17 cellular contexts compared by ENCODE assay signal in the genomic region with DNA sequence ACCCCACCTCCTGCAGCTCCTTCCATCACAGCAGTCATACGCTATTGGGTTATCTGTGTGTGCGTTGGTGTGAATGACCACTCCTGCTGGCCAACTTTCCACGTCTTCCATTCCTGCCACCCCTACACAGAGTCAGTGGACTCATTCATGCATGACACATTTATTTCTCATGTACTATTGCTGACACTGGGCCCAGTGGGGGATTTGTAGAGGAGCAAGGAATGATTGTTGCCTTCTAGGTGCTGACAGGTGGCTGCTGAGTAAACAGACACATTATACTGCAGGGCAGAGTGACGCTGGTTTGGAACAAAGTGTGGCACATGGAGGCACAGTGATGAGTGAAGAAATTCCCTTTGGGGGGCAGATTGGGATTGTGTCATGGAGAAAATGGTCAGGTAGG.
DNase-seq lines count a peak whose midpoint lies in the region; FAIRE-seq and TF ChIP-seq lines count a peak whose summit lies in the region.
"Had no signal": no experiment of that assay in that cellular context is flagged by ENCODE, and none has a peak within 500 bp of the region (broad histone marks: within the 10 kb centered on the region; RNA-seq: fewer than 3 reads in every experiment).

No MANE protein-coding gene starts in this region.

- TF ChIP-seq EP300 in Ishikawa (IDR thresholded peaks at IDR 0.05; ENCODE audit: borderline replicate concordance) = peak; percentile 53; the same call in 1 of the 2 replicates

- no peak for FAIRE-seq in small intestine (lab: Jason Lieb, UNC)
- FAIRE-seq: colon, endometrium, GM12891 had no signal

- no peaks in the 10 kb centered on the region for H3K36me3 ChIP-seq in small intestine (ENCODE audit: control insufficient read depth in 2 of 2, insufficient read depth in 2 of 2, low read length in 2 of 2)
- H3K36me3 ChIP-seq: neural progenitor cell had no signal

- no peak overlapping the region for H3K27ac ChIP-seq in small intestine (ENCODE audit: low read depth in 1 of 2, low read length in 1 of 2)
- H3K27ac ChIP-seq: neural progenitor cell had no signal

- H3K4me3 ChIP-seq in small intestine (ENCODE audit: low read depth in 1 of 2, low read length in 2 of 2) = no peak overlapping the region
- H3K4me3 ChIP-seq: neural progenitor cell had no signal

- no peaks in the 10 kb centered on the region for H3K27me3 ChIP-seq in small intestine (ENCODE audit: control insufficient read depth in 2 of 2, insufficient read depth in 2 of 2, low read length in 2 of 2)
- H3K27me3 ChIP-seq: neural progenitor cell had no signal

- H3K4me1 ChIP-seq in small intestine (ENCODE audit: control insufficient read depth in 2 of 2, insufficient read depth in 1 of 2, low read depth in 1 of 2, low read length in 1 of 2) = peaks cover 0 to 5% of the 10 kb centered on the region in 2 donors

- no peaks in the 10 kb centered on the region for H3K9me3 ChIP-seq in small intestine (ENCODE audit: control insufficient read depth, low read depth)

- DNase-seq in DMS153 (lab: John Stamatoyannopoulos, UW) (peak; percentile 18), NCI-H510A treated with DMSO at 0.1 percent for 48 hours (lab: John Stamatoyannopoulos, UW) (peak; percentile 82), glomerular visceral epithelial cell (ENCODE audit: extremely low spot score) (peak; percentile 45), 8988T (no peak), small intestine (no peak)
- DNase-seq in stimulated activated CD4-positive, alpha-beta T cell treated with anti-CD3 and anti-CD28 coated beads, Interleukin-4, amount 100 ng/mL, for 1 hour = no peak
- DNase-seq: activated CD4-positive, alpha-beta memory T cell treated with anti-CD3 and anti-CD28 coated beads for 36 hours; activated T-cell treated with anti-CD3 and anti-CD28 coated beads, Interleukin-2, amount 50 U/mL, for 4 hours; AML-193; GF-D8; NCI-H1694 treated with DMSO at 0.1 percent for 48 hours; T-helper 2 cell had no signal

- WGBS in small intestine, 3 donors = 84 to 92% (median 87%) methylated on average over 4 of the region's 4 CpGs

- TF ChIP-seq RAD21 in Ishikawa (IDR thresholded peaks at IDR 0.05; ENCODE audit: low read depth) = peak; percentile 2; the same call in 1 of the 2 replicates

TF ChIP-seq in Ishikawa, 13 proteins besides CTCF, POLR2A, EP300 and RAD21:
- TF ChIP-seq ZBTB7A (IDR thresholded peaks at IDR 0.05; ENCODE audit: low read depth) (no peak), CEBPB (IDR thresholded peaks at IDR 0.05) (peak; percentile 19; the same call in 1 of the 2 replicates), YY1 (IDR thresholded peaks at IDR 0.05; ENCODE audit: low read depth) (0 out of 2 replicates have a peak, but pooled peaks have one; percentile 7), TAF1 (IDR thresholded peaks at IDR 0.05; ENCODE audit: low read depth) (no peak), TEAD4 (IDR thresholded peaks at IDR 0.05) (peak; percentile 59), CREB1 (IDR thresholded peaks at IDR 0.05; ENCODE audit: low read depth) (no peak), NFIC (IDR thresholded peaks at IDR 0.05) (peak; percentile 72; the same call in 1 of the 2 replicates), TCF12 (IDR thresholded peaks at IDR 0.05; ENCODE audit: low read depth) (peak; percentile 86)
- TF ChIP-seq, protein P1, sequence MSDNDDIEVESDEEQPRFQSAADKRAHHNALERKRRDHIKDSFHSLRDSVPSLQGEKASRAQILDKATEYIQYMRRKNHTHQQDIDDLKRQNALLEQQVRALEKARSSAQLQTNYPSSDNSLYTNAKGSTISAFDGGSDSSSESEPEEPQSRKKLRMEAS (IDR thresholded peaks at IDR 0.05) = peak; percentile 40; the same call in 1 of the 2 replicates
TF ChIP-seq in Ishikawa: peak in this region for 6.

Comparison
In these comparisons a context has a peak if more than half of its experiments do, and no peak if none do; other contexts are left out.
1. DNase-seq: peak in DMS153 (single experiment), NCI-H510A treated with DMSO at 0.1 percent for 48 hours (single experiment) and glomerular visceral epithelial cell (single experiment); none in 8988T (single experiment), small intestine (single experiment) and stimulated activated CD4-positive, alpha-beta T cell treated with anti-CD3 and anti-CD28 coated beads, Interleukin-4, amount 100 ng/mL, for 1 hour (single experiment).